19 cellular contexts compared by ENCODE assay signal in the genomic region with DNA sequence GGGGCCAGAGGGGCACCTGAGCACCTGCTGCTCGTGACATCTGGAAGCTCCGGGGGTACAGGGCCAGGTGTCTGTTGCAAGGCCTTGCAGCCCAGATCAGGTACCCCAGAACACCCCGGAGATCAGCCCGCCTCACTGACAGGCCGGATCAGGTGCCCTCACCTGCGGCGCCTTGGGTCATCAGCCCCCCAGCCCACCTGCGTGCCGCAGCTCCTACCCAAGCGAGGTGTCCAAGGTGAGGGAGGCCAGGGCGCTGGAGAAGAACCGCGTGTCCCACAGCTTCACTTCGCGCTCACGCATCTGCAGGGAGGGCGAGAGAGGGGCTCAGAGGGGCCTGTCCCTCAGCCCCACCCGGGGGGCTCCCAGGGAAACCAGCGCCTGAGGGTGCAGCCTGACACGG. TPM values are rescaled to one million over a fixed set of nuclear protein-coding genes. Genes with fewer than 3 reads are reported as not detected.
A peak's percentile ranks its signal among the peaks of the same experiment; 100 is the strongest.
DNase-seq lines count a peak whose midpoint lies in the region; ATAC-seq, FAIRE-seq and TF ChIP-seq lines count a peak whose summit lies in the region.
"Had no signal": no experiment of that assay in that cellular context is flagged by ENCODE, and none has a peak within 500 bp of the region (broad histone marks: within the 10 kb centered on the region; RNA-seq: fewer than 3 reads in every experiment).

No MANE protein-coding gene starts in this region.

- H3K9me3 ChIP-seq in SJCRH30 (replicated peaks) (no peaks in the 10 kb centered on the region), H1 (ENCODE audit: insufficient read depth in 2 of 2, low read depth in 1 of 2, low read length in 1 of 2) (no peaks in the 10 kb centered on the region), mesenchymal stem cell (ENCODE audit: control insufficient read depth, low read length) (no peaks in the 10 kb centered on the region), upper lobe of left lung (no peaks in the 10 kb centered on the region)
- H3K9me3 ChIP-seq: left lung, neutrophil, thyroid gland had no signal

- H3K23me2 ChIP-seq in H1 (ENCODE audit: low read depth, low read length): no peaks in the 10 kb centered on the region

- no peak overlapping the region for H4K5ac ChIP-seq in H1 (ENCODE audit: insufficient read length, low read depth, low read length)

- H2BK12ac ChIP-seq in H1 (ENCODE audit: low read depth, low read length) (peak overlapping the region; percentile 87; the same call in 1 of the 2 replicates), mesenchymal stem cell (ENCODE audit: low read length in 2 of 2) (peak overlapping the region in 1 of 2 experiments; percentile 61)

- H3K27ac ChIP-seq in SJCRH30 (peak overlapping the region; percentile 84), H1 (ENCODE audit: low read depth, low read length) (no peak overlapping the region), mesenchymal stem cell (ENCODE audit: low read length, poor library complexity, severe bottlenecking) (no peak overlapping the region), upper lobe of left lung (peak overlapping the region in 3 of 4 donors; percentile 71 to 79 (median 78))
- H3K27ac ChIP-seq: neutrophil had no signal

- POLR2A ChIA-PET in H1 (lab: Charles Lee; ENCODE audit: partially characterized antibody): interaction anchor here (0.9 to 11.9 kb wide), 4 partner anchors 10 to 28 kb away, joined by 3 to 223 read pairs (median 4); no protein-coding TSS in a partner anchor

- no peaks in the 10 kb centered on the region for H3K27me3 ChIP-seq in SJCRH30
- no peaks in the 10 kb centered on the region for H3K27me3 ChIP-seq in H1 (replicated peaks in 1 of 4; ENCODE audit: control insufficient read depth in 3 of 4, extremely low read depth in 1 of 4, insufficient read depth in 3 of 4, low read length in 3 of 4)
- H3K27me3 ChIP-seq in mesenchymal stem cell (ENCODE audit: control insufficient read depth in 1 of 2, insufficient read depth in 1 of 2, low read length in 2 of 2): no peaks in the 10 kb centered on the region
- H3K27me3 ChIP-seq in upper lobe of left lung: no peaks in the 10 kb centered on the region
- H3K27me3 ChIP-seq: left lung, neutrophil, thyroid gland had no signal

- no peak overlapping the region for H4K8ac ChIP-seq in H1 (ENCODE audit: extremely low read depth, insufficient read depth, low read length)
- H4K8ac ChIP-seq in mesenchymal stem cell (ENCODE audit: low read length): peak overlapping the region; percentile 19

- no peak overlapping the region for H2BK20ac ChIP-seq in H1 (ENCODE audit: low read length)

- H2AK5ac ChIP-seq in H1 (ENCODE audit: low read depth, low read length): no peak overlapping the region
- H2AK5ac ChIP-seq in mesenchymal stem cell (ENCODE audit: low read length, severe bottlenecking): peak overlapping the region; percentile 40

- H3K4ac ChIP-seq in H1 (replicated peaks; ENCODE audit: insufficient read length, low read depth, low read length) (peak overlapping the region; percentile 88), mesenchymal stem cell (ENCODE audit: low read depth in 1 of 2, low read length in 2 of 2) (peak overlapping the region in 1 of 2 experiments; percentile 29)

- TF ChIP-seq CTCF in H1 (IDR thresholded peaks at IDR 0.05; ENCODE audit: control extremely low read depth in 1 of 3, insufficient read depth in 1 of 3, low read depth in 1 of 3, low read length in 3 of 3) (no peak), upper lobe of left lung (IDR thresholded peaks at IDR 0.05) (no peak)

- H3K4me3 ChIP-seq in SJCRH30 (no peak overlapping the region), H1 (ENCODE audit: extremely low read depth in 1 of 4, insufficient read depth in 2 of 4, low read depth in 3 of 4, low read length in 4 of 4) (no peak overlapping the region), mesenchymal stem cell (ENCODE audit: insufficient read depth in 1 of 2, low read depth in 1 of 2, low read length in 2 of 2) (no peak overlapping the region), upper lobe of left lung (no peak overlapping the region)
- H3K4me3 ChIP-seq: GM23248, left lung, SK-N-MC, thyroid gland had no signal

- no peak for TF ChIP-seq RAD21 in H1 (IDR thresholded peaks at IDR 0.05 in 1 of 2, conservative IDR thresholded peaks at IDR 0.05 in 1 of 2; ENCODE audit: low read depth in 2 of 2, low read length in 2 of 2)

- H3K9ac ChIP-seq in H1 (replicated peaks in 1 of 4; ENCODE audit: extremely low read depth in 1 of 4, low read depth in 3 of 4, low read length in 3 of 4) (no peak overlapping the region), mesenchymal stem cell (ENCODE audit: low read length) (peak overlapping the region; percentile 43)

- H2BK5ac ChIP-seq in H1 (ENCODE audit: low read depth, low read length) (no peak overlapping the region; the same call in 1 of the 2 replicates), mesenchymal stem cell (ENCODE audit: low read depth, low read length, poor library complexity, severe bottlenecking) (no peak overlapping the region)

- H2BK120ac ChIP-seq in H1 (replicated peaks; ENCODE audit: low read depth, low read length): peak overlapping the region; percentile 19
- H2BK120ac ChIP-seq in mesenchymal stem cell (ENCODE audit: low read depth, low read length): peak overlapping the region; percentile 69

- H3K18ac ChIP-seq in H1 (ENCODE audit: extremely low read depth, low read length) (no peak overlapping the region), mesenchymal stem cell (ENCODE audit: low read depth in 1 of 2, low read length in 2 of 2) (peak overlapping the region; percentile 19 to 93)

- H4K91ac ChIP-seq in H1 (replicated peaks; ENCODE audit: insufficient read length, low read length) (no peak overlapping the region), mesenchymal stem cell (ENCODE audit: low read length) (peak overlapping the region; percentile 73)

- TF ChIP-seq POLR2A in H1 (IDR thresholded peaks at IDR 0.05; ENCODE audit: control extremely low read depth in 1 of 2, low read depth in 2 of 2, low read length in 2 of 2): no peak
- TF ChIP-seq POLR2A in upper lobe of left lung (IDR thresholded peaks at IDR 0.05): no peak

- WGBS in H1 (ENCODE audit: extremely low coverage in 1 of 2, insufficient coverage in 1 of 2, insufficient read length in 1 of 2, insufficient replicate concordance in 2 of 2, low coverage in 1 of 2, low lambda C conversion rate in 2 of 2, missing lambda C conversion rate in 1 of 2), 2 experiments: 85% methylated on average over 20 of the region's 20 CpGs; no CpG with 5 or more reads in 1 of the 2 experiments
- 96% methylated on average over 20 of the region's 20 CpGs for WGBS in mesenchymal stem cell
- WGBS in upper lobe of left lung, 2 donors: 80 to 85% methylated on average over 1 to 14 of the region's 20 CpGs

- DNase-seq in SJCRH30: no peak
- DNase-seq in H1 (ENCODE audit: low read depth in 1 of 2, low spot score in 2 of 2): peak in 1 of 2 experiments; percentile 47
- DNase-seq in mesenchymal stem cell: no peak
- DNase-seq in upper lobe of left lung: no peak
- DNase-seq in DMS153 treated with DMSO at 0.1 percent for 48 hours (lab: John Stamatoyannopoulos, UW; ENCODE audit: unreplicated experiment): no peak
- DNase-seq in hippocampal formation (lab: John Stamatoyannopoulos, UW): no peak
- DNase-seq: activated CD4-positive, CD25-positive, alpha-beta regulatory T cell treated with anti-CD3 and anti-CD28 coated beads, Interleukin-2, amount 50 U/mL, for 72 hours; activated CD8-positive, alpha-beta memory T cell treated with anti-CD3 and anti-CD28 coated beads for 24 hours; left lung; retina; thyroid gland had no signal

- H3K4me2 ChIP-seq in H1 (ENCODE audit: insufficient read depth in 1 of 2, low read depth in 2 of 2, low read length in 2 of 2) (no peak overlapping the region), mesenchymal stem cell (ENCODE audit: low read length, poor library complexity, severe bottlenecking) (no peak overlapping the region)

- H3K23ac ChIP-seq in H1 (ENCODE audit: insufficient read length) (no peak overlapping the region), mesenchymal stem cell (ENCODE audit: low read length in 2 of 2) (no peak overlapping the region)

- H3K4me1 ChIP-seq in SJCRH30 (peaks cover 27% of the 10 kb centered on the region), H1 (replicated peaks in 1 of 4; ENCODE audit: control insufficient read depth in 3 of 4, insufficient read depth in 4 of 4, low read length in 3 of 4) (peaks cover 5 to 42% (median 36%) of the 10 kb centered on the region in 4 experiments), mesenchymal stem cell (ENCODE audit: control insufficient read depth, insufficient read depth, low read depth, low read length) (peaks cover 71% of the 10 kb centered on the region), upper lobe of left lung (peaks cover 15 to 32% (median 29%) of the 10 kb centered on the region in 4 donors)

- no peaks in the 10 kb centered on the region for H3K79me2 ChIP-seq in H1 (ENCODE audit: control insufficient read depth in 1 of 2, insufficient read depth in 2 of 2, low read length in 2 of 2)

- H3K36me3 ChIP-seq in SJCRH30 (no peaks in the 10 kb centered on the region; the same call in 1 of the 2 replicates), H1 (ENCODE audit: control insufficient read depth in 2 of 4, insufficient read depth in 4 of 4, low read length in 3 of 4) (peaks cover 0 to 1% (median 0%) of the 10 kb centered on the region in 4 experiments; a peak in 1 of 8 replicates), mesenchymal stem cell (ENCODE audit: control insufficient read depth in 1 of 2, insufficient read depth in 2 of 2, low read depth in 1 of 2, low read length in 2 of 2) (peaks cover 20 to 53% of the 10 kb centered on the region in 2 experiments), upper lobe of left lung (peaks cover 5 to 70% (median 49%) of the 10 kb centered on the region in 4 donors)

- H3K56ac ChIP-seq in H1 (replicated peaks; ENCODE audit: insufficient read length, low read depth, low read length): no peak overlapping the region

- H2BK15ac ChIP-seq in H1 (ENCODE audit: low read length) (no peak overlapping the region), mesenchymal stem cell (ENCODE audit: low read depth, poor library complexity, severe bottlenecking) (peak overlapping the region; percentile 44)

- peaks cover 3 to 4% of the 10 kb centered on the region in 2 experiments for H4K20me1 ChIP-seq in H1 (replicated peaks in 1 of 2; ENCODE audit: control insufficient read depth in 1 of 2, insufficient read depth in 2 of 2, low read length in 2 of 2)

- H3K79me1 ChIP-seq in H1 (ENCODE audit: low read depth, low read length) (no peaks in the 10 kb centered on the region), mesenchymal stem cell (replicated peaks; ENCODE audit: low read length, poor library complexity, severe bottlenecking) (peaks cover 10% of the 10 kb centered on the region)

- CTCF ChIA-PET in H1 (lab: Charles Lee; ENCODE audit: partially characterized antibody): interaction anchor here (0.7 to 24.8 kb wide), 5 partner anchors 12 to 113 kb away, joined by 3 to 659 read pairs (median 123); no protein-coding TSS in a partner anchor

- no peak for TF ChIP-seq EP300 in H1 (IDR thresholded peaks at IDR 0.05; ENCODE audit: borderline replicate concordance in 1 of 2, low read depth in 2 of 2, low read length in 2 of 2)
- no peak for TF ChIP-seq EP300 in upper lobe of left lung (IDR thresholded peaks at IDR 0.05)

- H2AFZ ChIP-seq in H1 (ENCODE audit: low read length) (no peak overlapping the region), mesenchymal stem cell (ENCODE audit: low read depth, low read length) (no peak overlapping the region)
- H2AFZ ChIP-seq: GM23248 had no signal

- ATAC-seq in upper lobe of left lung (ENCODE audit: low FRiP score in 2 of 2) (no peak), HG03457 (IDR thresholded peaks at IDR 0.05; ENCODE audit: unreplicated experiment) (no peak), GM21576 (IDR thresholded peaks at IDR 0.05; ENCODE audit: unreplicated experiment) (no peak)
- ATAC-seq: left lung; stimulated activated effector memory CD8-positive, alpha-beta T cell treated with anti-CD3 and anti-CD28 coated beads, Interleukin-12 subunit alpha, Interleukin-12 subunit beta, amount 100 ng/mL, for 72 hours had no signal

- FAIRE-seq in H1 (lab: Jason Lieb, UNC): no peak
- FAIRE-seq: frontal cortex, GM18507 had no signal

- H3K14ac ChIP-seq in H1 (ENCODE audit: insufficient read length) (no peak overlapping the region), mesenchymal stem cell (ENCODE audit: low read length in 2 of 2) (no peak overlapping the region)

RNA-seq across cellular contexts. Expression of a gene that starts 16.1 kb away (rescaled TPM):
- 0.18 and 0.28 TPM in 2 replicates for total RNA-seq in SJCRH30 (2014; rRNA removed; shearing (Covaris generic))
- total RNA-seq in H1 (2021; fragmentation: NEBNext Ultra II Directional; extraction: Animal tissue kit (Norgen Biotek cat#: 25700)): 9.6 and 10.1 TPM in 2 replicates
- 11.3 and 25.2 TPM in 2 replicates for polyA plus RNA-seq in H1 (2011; rRNA removed)
- 7.2 TPM for polyA plus RNA-seq in H1 (2011; cell fraction: cytosol; rRNA removed)
- polyA plus RNA-seq in H1 (2011; cell fraction: nucleus; rRNA removed): 15.2 TPM
- polyA plus RNA-seq in H1 (2012, experiment 1 of 2): 3.4 to 8.6 TPM (median 7.8 TPM) in 4 replicates
- 6.1 TPM for polyA plus RNA-seq in H1 (2012, experiment 2 of 2)
- 16.7 TPM for polyA plus RNA-seq in H1 (2013, experiment 1 of 2)
- polyA plus RNA-seq in H1 (2013, experiment 2 of 2): 14.5 TPM
- polyA minus RNA-seq in H1 (2011; rRNA and poly(A)+ RNA removed): 3.4 and 4.5 TPM in 2 replicates
- polyA minus RNA-seq in H1 (2011; cell fraction: cytosol; rRNA and poly(A)+ RNA removed): 11.4 TPM
- 22.5 TPM for polyA minus RNA-seq in H1 (2011; cell fraction: nucleus; rRNA and poly(A)+ RNA removed)
- polyA plus RNA-seq in mesenchymal stem cell (2013, experiment 1 of 2): 127 TPM
- 127 TPM for polyA plus RNA-seq in mesenchymal stem cell (2013, experiment 2 of 2)
- total RNA-seq in upper lobe of left lung: 10 to 100 TPM; 11.4 to 40.6 (median 30.2) TPM

RNA-seq across cellular contexts. Expression of a gene that starts 28.6 kb away (rescaled TPM):
- total RNA-seq in SJCRH30 (2014; rRNA removed; shearing (Covaris generic)): 48.2 and 49.7 TPM in 2 replicates
- 25.8 and 29.8 TPM in 2 replicates for total RNA-seq in H1 (2021; fragmentation: NEBNext Ultra II Directional; extraction: Animal tissue kit (Norgen Biotek cat#: 25700))
- 25.2 and 45.7 TPM in 2 replicates for polyA plus RNA-seq in H1 (2011; rRNA removed)
- polyA plus RNA-seq in H1 (2011; cell fraction: cytosol; rRNA removed): 17.6 TPM
- polyA plus RNA-seq in H1 (2011; cell fraction: nucleus; rRNA removed): 150 TPM
- polyA plus RNA-seq in H1 (2012, experiment 1 of 2): 11.3 to 25.2 TPM (median 22.8 TPM) in 4 replicates
- 17.0 TPM for polyA plus RNA-seq in H1 (2012, experiment 2 of 2)
- polyA plus RNA-seq in H1 (2013, experiment 1 of 2): 17.4 TPM
- 20.0 TPM for polyA plus RNA-seq in H1 (2013, experiment 2 of 2)
- 11.4 and 17.1 TPM in 2 replicates for polyA minus RNA-seq in H1 (2011; rRNA and poly(A)+ RNA removed)
- polyA minus RNA-seq in H1 (2011; cell fraction: cytosol; rRNA and poly(A)+ RNA removed): 25.4 TPM
- polyA minus RNA-seq in H1 (2011; cell fraction: nucleus; rRNA and poly(A)+ RNA removed): 43.3 TPM
- polyA plus RNA-seq in mesenchymal stem cell (2013, experiment 1 of 2): 25.5 TPM
- 22.1 TPM for polyA plus RNA-seq in mesenchymal stem cell (2013, experiment 2 of 2)
- 100 to 1,000 TPM in 2 of 6 donors, 10 to 100 TPM in 4; 42.9 to 235 (median 69.0) TPM for total RNA-seq in upper lobe of left lung

RNA-seq across cellular contexts. Expression of a gene that starts 36.6 kb away (rescaled TPM):
- 21.8 and 28.9 TPM in 2 replicates for total RNA-seq in SJCRH30 (2014; rRNA removed; shearing (Covaris generic))
- 78.3 and 84.4 TPM in 2 replicates for total RNA-seq in H1 (2021; fragmentation: NEBNext Ultra II Directional; extraction: Animal tissue kit (Norgen Biotek cat#: 25700))
- 198 and 228 TPM in 2 replicates for polyA plus RNA-seq in H1 (2011; rRNA removed)
- polyA plus RNA-seq in H1 (2011; cell fraction: cytosol; rRNA removed): 154 TPM
- 131 TPM for polyA plus RNA-seq in H1 (2011; cell fraction: nucleus; rRNA removed)
- polyA plus RNA-seq in H1 (2012, experiment 1 of 2): 57.3 to 96.0 TPM (median 90.9 TPM) in 4 replicates
- 222 TPM for polyA plus RNA-seq in H1 (2012, experiment 2 of 2)
- 161 TPM for polyA plus RNA-seq in H1 (2013, experiment 1 of 2)
- 151 TPM for polyA plus RNA-seq in H1 (2013, experiment 2 of 2)
- polyA minus RNA-seq in H1 (2011; rRNA and poly(A)+ RNA removed): 12.3 and 15.6 TPM in 2 replicates
- polyA minus RNA-seq in H1 (2011; cell fraction: cytosol; rRNA and poly(A)+ RNA removed): 31.5 TPM
- 32.7 TPM for polyA minus RNA-seq in H1 (2011; cell fraction: nucleus; rRNA and poly(A)+ RNA removed)
- 39.3 TPM for polyA plus RNA-seq in mesenchymal stem cell (2013, experiment 1 of 2)
- polyA plus RNA-seq in mesenchymal stem cell (2013, experiment 2 of 2): 43.3 TPM
- 10 to 100 TPM; 45.5 to 71.8 (median 62.6) TPM for total RNA-seq in upper lobe of left lung

RNA-seq across cellular contexts. Expression of a gene that starts 37.9 kb away (rescaled TPM):
- 55.4 and 56.7 TPM in 2 replicates for total RNA-seq in SJCRH30 (2014; rRNA removed; shearing (Covaris generic))
- total RNA-seq in H1 (2021; fragmentation: NEBNext Ultra II Directional; extraction: Animal tissue kit (Norgen Biotek cat#: 25700)): 58.0 and 59.1 TPM in 2 replicates
- 37.3 and 50.5 TPM in 2 replicates for polyA plus RNA-seq in H1 (2011; rRNA removed)
- polyA plus RNA-seq in H1 (2011; cell fraction: cytosol; rRNA removed): 61.8 TPM
- 77.6 TPM for polyA plus RNA-seq in H1 (2011; cell fraction: nucleus; rRNA removed)
- polyA plus RNA-seq in H1 (2012, experiment 1 of 2): 45.8 to 52.6 TPM (median 51.0 TPM) in 4 replicates
- 44.6 TPM for polyA plus RNA-seq in H1 (2012, experiment 2 of 2)
- polyA plus RNA-seq in H1 (2013, experiment 1 of 2): 54.7 TPM
- 50.1 TPM for polyA plus RNA-seq in H1 (2013, experiment 2 of 2)
- 27.9 and 41.1 TPM in 2 replicates for polyA minus RNA-seq in H1 (2011; rRNA and poly(A)+ RNA removed)
- polyA minus RNA-seq in H1 (2011; cell fraction: cytosol; rRNA and poly(A)+ RNA removed): 23.5 TPM
- 39.4 TPM for polyA minus RNA-seq in H1 (2011; cell fraction: nucleus; rRNA and poly(A)+ RNA removed)
- polyA plus RNA-seq in mesenchymal stem cell (2013, experiment 1 of 2): 27.3 TPM
- polyA plus RNA-seq in mesenchymal stem cell (2013, experiment 2 of 2): 27.3 TPM
- total RNA-seq in upper lobe of left lung: 10 to 100 TPM; 31.2 to 61.8 (median 36.6) TPM

Comparison
In these comparisons a context has a peak if more than half of its experiments do, and no peak if none do; other contexts are left out.
1. H3K27ac ChIP-seq: peak in SJCRH30 (single experiment) and upper lobe of left lung (3 of 4); none in H1 (single experiment) and mesenchymal stem cell (single experiment).